ENCODE assay signal across 7 cellular contexts in the genomic region with DNA sequence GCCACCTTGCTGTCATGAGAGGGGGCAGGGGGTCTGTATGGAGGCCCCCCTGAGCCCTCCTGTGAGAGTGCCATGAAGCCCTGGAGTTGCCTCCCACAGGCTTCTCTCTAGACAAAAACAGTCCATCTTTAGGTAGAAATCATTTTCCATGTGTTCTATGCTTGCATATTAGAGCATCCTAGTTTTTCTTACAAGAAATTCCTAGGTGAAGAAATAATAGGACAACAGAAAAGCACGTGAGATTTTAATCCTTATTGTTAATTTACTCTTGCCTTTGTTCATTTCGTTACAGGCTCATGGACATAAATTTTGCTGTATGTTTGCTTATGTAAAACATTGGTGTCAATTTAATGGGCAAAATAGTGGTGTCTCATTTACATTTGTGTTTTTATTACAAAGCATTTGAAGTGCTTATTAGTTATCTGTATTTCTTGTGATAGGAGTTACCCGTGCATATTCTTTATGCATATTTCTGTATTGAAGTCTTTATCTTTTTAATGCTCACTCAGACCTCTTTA.
"Had no signal": no experiment of that assay in that cellular context is flagged by ENCODE, and none has a peak within 500 bp of the region (broad histone marks: within the 10 kb centered on the region; RNA-seq: fewer than 3 reads in every experiment).

No MANE protein-coding gene starts in this region.

- H2AFZ ChIP-seq: GM23248 had no signal

- DNase-seq: GM23248, H7, KBM-7 had no signal

- ATAC-seq: HepG2 had no signal

- H3K9me3 ChIP-seq: HAP-1 had no signal

- H3K27ac ChIP-seq: GM23248, HL-60 had no signal

- H3K4me1 ChIP-seq: HAP-1 had no signal

- H3K4me3 ChIP-seq: GM23248, HAP-1 had no signal

- FAIRE-seq: H1, HepG2 had no signal

- H3K36me3 ChIP-seq: HAP-1 had no signal
